ENCODE assay signal across 8 cellular contexts in the genomic region with DNA sequence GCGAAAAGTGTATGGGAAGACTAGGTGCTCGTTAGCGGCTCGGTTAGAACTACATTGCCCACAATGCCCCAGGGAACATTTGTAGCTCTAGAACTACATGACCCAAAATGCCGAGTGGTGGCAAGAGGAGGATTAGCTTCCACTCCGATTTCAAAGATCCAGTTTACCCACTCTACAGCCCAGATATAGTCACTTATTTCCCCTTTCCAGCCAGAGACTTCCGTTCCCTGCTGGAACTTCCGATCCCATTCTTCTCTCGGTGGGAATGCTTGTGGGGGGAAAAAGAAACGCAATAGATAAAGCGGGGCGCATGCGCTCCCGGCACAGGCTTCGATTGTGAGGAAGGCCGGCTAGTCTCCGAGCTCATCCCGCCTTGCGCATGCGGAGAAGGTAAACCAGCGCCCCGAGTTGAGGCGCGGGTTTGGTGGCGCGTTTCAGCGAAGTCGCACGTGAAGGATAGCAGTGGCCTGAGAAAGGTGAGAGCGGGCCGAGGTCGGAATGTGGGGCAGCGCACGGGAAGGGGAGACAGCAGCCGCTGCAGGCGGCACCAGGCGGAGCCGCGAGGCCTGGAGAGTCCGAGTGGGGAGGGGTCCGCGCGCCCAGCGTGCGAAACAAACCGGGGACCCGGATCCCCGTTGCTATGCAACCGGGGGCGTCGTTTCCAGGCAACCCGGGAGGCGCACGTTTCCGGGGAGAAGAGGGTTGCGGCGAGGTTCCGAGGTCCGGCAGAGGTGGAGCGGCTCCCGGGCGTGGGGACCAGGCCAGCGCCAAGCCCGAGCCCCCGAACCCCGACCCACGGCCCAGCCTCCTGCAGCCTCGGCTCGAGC. TPM values are rescaled to one million over a fixed set of nuclear protein-coding genes. Genes with fewer than 3 reads are reported as not detected.
DNase-seq lines count a peak whose midpoint lies in the region; ATAC-seq and TF ChIP-seq lines count a peak whose summit lies in the region.

Gene TMEM109 (plus strand): TSS at position 366 of the 827 bp plus-strand sequence. CDS start 5,536 bp downstream, outside the sequence.

- intact Hi-C loops in left lung (cut with DNase I) = no loop called here

- H3K27ac ChIP-seq in BLaER1 = peak within 1 kb of the TSS; percentile 93
- peak within 1 kb of the TSS; percentile 88 to 94 for H3K27ac ChIP-seq in left lung

- no peaks in the 10 kb centered on the region for H3K27me3 ChIP-seq in BLaER1
- no peaks in the 10 kb centered on the region for H3K27me3 ChIP-seq in left lung

- peak within 1 kb of the TSS; percentile 94 for H3K4me2 ChIP-seq in BLaER1

- peak within 1 kb of the TSS; percentile 97 for H3K4me3 ChIP-seq in BLaER1
- H3K4me3 ChIP-seq in left lung = peak within 1 kb of the TSS; percentile 73 to 74

- peaks cover 22% of the 10 kb centered on the region for H3K36me3 ChIP-seq in BLaER1
- no peaks in the 10 kb centered on the region for H3K36me3 ChIP-seq in left lung

- ATAC-seq in GM19351 (IDR thresholded peaks at IDR 0.05; ENCODE audit: unreplicated experiment) (peak; percentile 41), HG03565 (IDR thresholded peaks at IDR 0.05; ENCODE audit: unreplicated experiment) (peak; percentile 32), left lung (peak; percentile 81)

- H3K9ac ChIP-seq in BLaER1 = peak within 1 kb of the TSS; percentile 92

- peaks cover 36% of the 10 kb centered on the region for H4K20me1 ChIP-seq in BLaER1

- H3K9me3 ChIP-seq in BLaER1 (peaks cover 10% of the 10 kb centered on the region), left lung (no peaks in the 10 kb centered on the region)

- H3K4me1 ChIP-seq in BLaER1 = peaks cover 75% of the 10 kb centered on the region
- H3K4me1 ChIP-seq in left lung = peaks cover 15 to 60% of the 10 kb centered on the region in 2 donors

- DNase-seq in NCI-H748 treated with DMSO at 0.1 percent for 48 hours (lab: John Stamatoyannopoulos, UW) = peak; percentile 88
- peak; percentile 76 to 84 for DNase-seq in activated CD4-positive, alpha-beta T cell treated with anti-CD3 and anti-CD28 coated beads, Interleukin-2, amount 50 U/mL, for 24 hours (ENCODE audit: low read depth in 1 of 2, low spot score in 1 of 2)
- peak; percentile 97 for DNase-seq in dermis blood vessel endothelial cell
- peak; percentile 93 for DNase-seq in left lung
- DNase-seq in stimulated activated CD4-positive, alpha-beta T cell treated with anti-CD3 and anti-CD28 coated beads, Interleukin-2, amount 100 ng/mL, for 4 hours (ENCODE audit: low read depth) = peak; percentile 85

- peak in 1 of 2 donors; percentile 11 for TF ChIP-seq CTCF in left lung (IDR thresholded peaks at IDR 0.05)

RNA-seq across cellular contexts. Expression of gene TMEM109, which starts in this region (rescaled TPM):
- total RNA-seq in dermis blood vessel endothelial cell (63.6 and 114 TPM in 2 replicates), left lung (100 to 1,000 TPM; 105 to 130 TPM)

Comparison
In these comparisons a context has a peak if more than half of its experiments do, and no peak if none do; other contexts are left out.
1. Peak in every context shown above with its lines: DNase-seq, ATAC-seq, H3K4me3 ChIP-seq and H3K27ac ChIP-seq.